Comparison of ENCODE assay signal across 11 cellular contexts in genomic region chr2:38907743-38908562, GRCh38. TPM values are rescaled to one million over a fixed set of nuclear protein-coding genes. Genes with fewer than 3 reads are reported as not detected.
A peak's percentile ranks its signal among the peaks of the same experiment; 100 is the strongest.
DNase-seq lines count a peak whose midpoint lies in the region; ATAC-seq and TF ChIP-seq lines count a peak whose summit lies in the region.
"Had no signal": no experiment of that assay in that cellular context is flagged by ENCODE, and none has a peak within 500 bp of the region (broad histone marks: within the 10 kb centered on the region; RNA-seq: fewer than 3 reads in every experiment).

No MANE protein-coding gene starts in this region.

- no peaks in the 10 kb centered on the region for H3K9me3 ChIP-seq in SK-N-SH
- H3K9me3 ChIP-seq: gastroesophageal sphincter, ovary had no signal

- TF ChIP-seq RAD21 in SK-N-SH (IDR thresholded peaks at IDR 0.05; ENCODE audit: low read length): no peak

- intact Hi-C loops in activated T-helper 2 cell treated with anti-CD3 and anti-CD28 coated beads, Interferon-gamma antibody, Interleukin-2, Interleukin-4, amounts not matched to agents 10 μg/mL and 5 μg/mL and 100 μg/mL, durations not matched to agents 14 hours and 24 hours and 36 hours (cut with micrococcal nuclease): loop anchor here (1.0 to 5.0 kb wide), 2 partner anchors 100 to 319 kb away; no protein-coding TSS in a partner anchor

- H3K27me3 ChIP-seq in SK-N-SH (ENCODE audit: insufficient read depth): no peaks in the 10 kb centered on the region
- H3K27me3 ChIP-seq: gastroesophageal sphincter, ovary had no signal

- H2AFZ ChIP-seq in SK-N-SH (ENCODE audit: low read depth): no peak overlapping the region

- no peak for TF ChIP-seq EP300 in SK-N-SH (IDR thresholded peaks at IDR 0.05; ENCODE audit: borderline replicate concordance in 1 of 2, low read depth in 1 of 2, low read length in 1 of 2)

- peak overlapping the region; percentile 47 for H3K27ac Mint-ChIP-seq in activated T-helper 2 cell treated with anti-CD3 and anti-CD28 coated beads, Interferon-gamma antibody, Interleukin-2, Interleukin-4, amounts not matched to agents 10 μg/mL and 5 μg/mL and 100 μg/mL, durations not matched to agents 14 hours and 24 hours and 36 hours

- H3K4me3 Mint-ChIP-seq in activated T-helper 2 cell treated with anti-CD3 and anti-CD28 coated beads, Interferon-gamma antibody, Interleukin-2, Interleukin-4, amounts not matched to agents 10 μg/mL and 5 μg/mL and 100 μg/mL, durations not matched to agents 14 hours and 24 hours and 36 hours (ENCODE audit: low read depth): no peak overlapping the region

- no peaks in the 10 kb centered on the region for H3K9me2 ChIP-seq in SK-N-SH

- no peak overlapping the region for H3K27ac ChIP-seq in SK-N-SH (ENCODE audit: low read depth in 2 of 2, low read length in 1 of 2)
- H3K27ac ChIP-seq: gastroesophageal sphincter, ovary had no signal

- WGBS in SK-N-SH (ENCODE audit: low lambda C conversion rate): 83% methylated on average over 2 of the region's 2 CpGs

- H3K4me1 Mint-ChIP-seq in activated T-helper 2 cell treated with anti-CD3 and anti-CD28 coated beads, Interferon-gamma antibody, Interleukin-2, Interleukin-4, amounts not matched to agents 10 μg/mL and 5 μg/mL and 100 μg/mL, durations not matched to agents 14 hours and 24 hours and 36 hours (ENCODE audit: low read depth): peaks cover 15% of the 10 kb centered on the region

- no peak overlapping the region for H3K4me2 ChIP-seq in SK-N-SH

- POLR2A ChIA-PET in SK-N-SH (lab: Yijun Ruan, JAX): no interaction called here

- H3K36me3 ChIP-seq in SK-N-SH (replicated peaks in 1 of 2; ENCODE audit: control insufficient read depth in 1 of 2, insufficient read depth in 2 of 2, low read length in 1 of 2): no peaks in the 10 kb centered on the region
- H3K36me3 ChIP-seq: gastroesophageal sphincter, ovary had no signal

- no peak for TF ChIP-seq CTCF in SK-N-SH (IDR thresholded peaks at IDR 0.05)

- ATAC-seq in GM18499 (IDR thresholded peaks at IDR 0.05; ENCODE audit: insufficient read depth, unreplicated experiment) (peak; percentile 62), GM19452 (IDR thresholded peaks at IDR 0.05; ENCODE audit: unreplicated experiment) (peak; percentile 94), HG03064 (IDR thresholded peaks at IDR 0.05; ENCODE audit: low read depth, unreplicated experiment) (peak; percentile 92), HG03025 (IDR thresholded peaks at IDR 0.05; ENCODE audit: low FRiP score, unreplicated experiment) (no peak)
- ATAC-seq: gastroesophageal sphincter had no signal

- DNase-seq in activated T-helper 2 cell treated with anti-CD3 and anti-CD28 coated beads, Interferon-gamma antibody, Interleukin-2, Interleukin-4, amounts not matched to agents 10 μg/mL and 5 μg/mL and 100 μg/mL, durations not matched to agents 14 hours and 24 hours and 36 hours (ENCODE audit: low spot score): no peak
- DNase-seq in effector CD8-positive, alpha-beta T cell (lab: John Stamatoyannopoulos, UW): no peak
- DNase-seq in DMS153 treated with DMSO at 0.1 percent for 48 hours (lab: John Stamatoyannopoulos, UW; ENCODE audit: unreplicated experiment): no peak
- DNase-seq in SK-N-SH: no peak
- DNase-seq: MV-4-11, ovary had no signal

- CTCF ChIA-PET in SK-N-SH (lab: Yijun Ruan, JAX): no interaction called here

- no peak overlapping the region for H3K4me3 ChIP-seq in SK-N-SH (ENCODE audit: low read depth in 2 of 2, low read length in 1 of 2)
- H3K4me3 ChIP-seq: gastroesophageal sphincter, ovary had no signal

- no peaks in the 10 kb centered on the region for H3F3A ChIP-seq in SK-N-SH (replicated peaks; ENCODE audit: insufficient read depth)

- no peaks in the 10 kb centered on the region for H3K79me2 ChIP-seq in SK-N-SH (ENCODE audit: insufficient read depth)

- H4K20me1 ChIP-seq in SK-N-SH (ENCODE audit: insufficient read depth): no peaks in the 10 kb centered on the region

- H3K9me3 Mint-ChIP-seq in activated T-helper 2 cell treated with anti-CD3 and anti-CD28 coated beads, Interferon-gamma antibody, Interleukin-2, Interleukin-4, amounts not matched to agents 10 μg/mL and 5 μg/mL and 100 μg/mL, durations not matched to agents 14 hours and 24 hours and 36 hours: no peaks in the 10 kb centered on the region

- H3K4me1 ChIP-seq in SK-N-SH (ENCODE audit: control insufficient read depth in 1 of 2, insufficient read depth in 2 of 2, low read depth in 1 of 2, low read length in 1 of 2): peaks cover 0 to 17% of the 10 kb centered on the region in 2 experiments; a peak in 1 of 4 replicates
- H3K4me1 ChIP-seq: gastroesophageal sphincter had no signal

- no peaks in the 10 kb centered on the region for H3K36me3 Mint-ChIP-seq in activated T-helper 2 cell treated with anti-CD3 and anti-CD28 coated beads, Interferon-gamma antibody, Interleukin-2, Interleukin-4, amounts not matched to agents 10 μg/mL and 5 μg/mL and 100 μg/mL, durations not matched to agents 14 hours and 24 hours and 36 hours (ENCODE audit: low read depth)

- H3K9ac ChIP-seq in SK-N-SH: no peak overlapping the region

- H3K27me3 Mint-ChIP-seq in activated T-helper 2 cell treated with anti-CD3 and anti-CD28 coated beads, Interferon-gamma antibody, Interleukin-2, Interleukin-4, amounts not matched to agents 10 μg/mL and 5 μg/mL and 100 μg/mL, durations not matched to agents 14 hours and 24 hours and 36 hours (ENCODE audit: low read depth): peaks cover 6% of the 10 kb centered on the region

TF ChIP-seq in SK-N-SH, 30 proteins besides CTCF, POLR2A, EP300 and RAD21 (continues in another document):
- TF ChIP-seq TCF12 (IDR thresholded peaks at IDR 0.05) (no peak), GATA2 (CRISPR knock-in tag; IDR thresholded peaks at IDR 0.05) (no peak), ELF1 (IDR thresholded peaks at IDR 0.05) (no peak), NFIC (IDR thresholded peaks at IDR 0.05; ENCODE audit: borderline replicate concordance) (no peak), SMC3 (IDR thresholded peaks at IDR 0.05; ENCODE audit: low read depth, low read length) (no peak), ZBTB33 (IDR thresholded peaks at IDR 0.05; ENCODE audit: borderline replicate concordance, low read depth) (no peak), RCOR1 (IDR thresholded peaks at IDR 0.05; ENCODE audit: low read length) (no peak), JUND (IDR thresholded peaks at IDR 0.05) (no peak), USF2 (IDR thresholded peaks at IDR 0.05; ENCODE audit: borderline replicate concordance, low read depth, low read length) (no peak), NRF1 (IDR thresholded peaks at IDR 0.05; ENCODE audit: low read depth, low read length) (no peak), RXRA (IDR thresholded peaks at IDR 0.05; ENCODE audit: borderline replicate concordance, low read depth) (no peak), IRF3 (IDR thresholded peaks at IDR 0.05; ENCODE audit: low read depth, low read length) (no peak), GABPA (IDR thresholded peaks at IDR 0.05; ENCODE audit: low read depth) (no peak)

RNA-seq across cellular contexts. Expression of gene ARHGEF33, which starts 18.3 kb away (rescaled TPM):
- 0.25 TPM in 1 of 2 replicates, not detected in the other for total RNA-seq in activated T-helper 2 cell treated with anti-CD3 and anti-CD28 coated beads, Interferon-gamma antibody, Interleukin-2, Interleukin-4, amounts not matched to agents 10 μg/mL and 5 μg/mL and 100 μg/mL, durations not matched to agents 14 hours and 24 hours and 36 hours
- polyA plus RNA-seq in SK-N-SH (2012; rRNA removed): 0.08 and 0.25 TPM in 2 replicates
- polyA plus RNA-seq in SK-N-SH (2012; cell fraction: cytosol; rRNA removed): 0.04 and 0.23 TPM in 2 replicates
- polyA plus RNA-seq in SK-N-SH (2012; cell fraction: nucleus; rRNA removed): 0.42 and 0.56 TPM in 2 replicates

RNA-seq across cellular contexts. Expression of gene MORN2, which starts 32.2 kb away (rescaled TPM):
- total RNA-seq in activated T-helper 2 cell treated with anti-CD3 and anti-CD28 coated beads, Interferon-gamma antibody, Interleukin-2, Interleukin-4, amounts not matched to agents 10 μg/mL and 5 μg/mL and 100 μg/mL, durations not matched to agents 14 hours and 24 hours and 36 hours: 4.1 and 4.7 TPM in 2 replicates
- 23.2 and 23.7 TPM in 2 replicates for polyA plus RNA-seq in SK-N-SH (2012; rRNA removed)
- polyA plus RNA-seq in SK-N-SH (2012; cell fraction: cytosol; rRNA removed): 37.3 and 55.2 TPM in 2 replicates
- polyA plus RNA-seq in SK-N-SH (2012; cell fraction: nucleus; rRNA removed): 3.8 and 6.2 TPM in 2 replicates

RNA-seq across cellular contexts. Expression of gene DHX57, which starts 32.2 kb away (rescaled TPM):
- total RNA-seq in activated T-helper 2 cell treated with anti-CD3 and anti-CD28 coated beads, Interferon-gamma antibody, Interleukin-2, Interleukin-4, amounts not matched to agents 10 μg/mL and 5 μg/mL and 100 μg/mL, durations not matched to agents 14 hours and 24 hours and 36 hours: 18.5 and 21.7 TPM in 2 replicates
- 12.3 and 13.8 TPM in 2 replicates for polyA plus RNA-seq in SK-N-SH (2012; rRNA removed)
- 12.7 and 13.1 TPM in 2 replicates for polyA plus RNA-seq in SK-N-SH (2012; cell fraction: cytosol; rRNA removed)
- 21.8 and 29.5 TPM in 2 replicates for polyA plus RNA-seq in SK-N-SH (2012; cell fraction: nucleus; rRNA removed)
